Comparison of ENCODE assay signal across 19 cellular contexts in the genomic region with DNA sequence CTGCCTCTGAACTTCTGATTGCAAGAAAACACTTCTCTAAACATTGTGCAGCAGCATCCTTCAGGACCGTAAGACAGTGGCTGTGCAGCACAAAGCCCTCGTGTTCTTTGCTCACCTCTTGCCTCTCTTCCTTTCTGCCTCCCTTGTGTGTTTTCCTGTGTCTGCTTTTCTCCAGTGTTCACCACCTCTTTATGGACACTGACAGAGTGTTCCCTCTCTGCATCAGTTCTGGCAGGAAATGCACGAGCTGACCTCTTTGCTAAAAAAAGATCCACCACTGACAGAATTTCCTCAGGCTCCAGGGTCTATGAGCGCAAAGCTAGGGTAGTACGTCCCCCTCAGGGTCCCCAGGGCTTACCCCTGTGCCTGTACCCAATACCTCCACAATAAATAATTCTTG.
A peak's percentile ranks its signal among the peaks of the same experiment; 100 is the strongest.
DNase-seq lines count a peak whose midpoint lies in the region; ATAC-seq and TF ChIP-seq lines count a peak whose summit lies in the region.
"Had no signal": no experiment of that assay in that cellular context is flagged by ENCODE, and none has a peak within 500 bp of the region (broad histone marks: within the 10 kb centered on the region; RNA-seq: fewer than 3 reads in every experiment).

No MANE protein-coding gene starts in this region.

- no peak overlapping the region for H4K8ac ChIP-seq in neuronal stem cell (ENCODE audit: low read depth, low read length)

- H3K4me2 ChIP-seq in OCI-LY7 (ENCODE audit: low read length), result no peak overlapping the region; the same call in 1 of the 2 replicates
- H3K4me2 ChIP-seq in neuronal stem cell (ENCODE audit: insufficient read depth, low read length, poor library complexity, severe bottlenecking), result no peak overlapping the region

- H3K4me1 ChIP-seq in OCI-LY7 (ENCODE audit: insufficient read depth, low read length, poor library complexity, severe bottlenecking) (peaks cover 21% of the 10 kb centered on the region), neuronal stem cell (ENCODE audit: control insufficient read depth in 2 of 2, insufficient read depth in 1 of 2, low read depth in 1 of 2, low read length in 2 of 2) (no peaks in the 10 kb centered on the region)

- H3K9me3 ChIP-seq in OCI-LY7 (ENCODE audit: low read length) (no peaks in the 10 kb centered on the region), neuronal stem cell (replicated peaks in 1 of 2; ENCODE audit: control insufficient read depth in 2 of 2, insufficient read depth in 1 of 2, low read depth in 1 of 2, low read length in 2 of 2) (no peaks in the 10 kb centered on the region)

- TF ChIP-seq CTCF in OCI-LY7 (conservative IDR thresholded peaks at IDR 0.05; ENCODE audit: low read length) (no peak), omental fat pad (IDR thresholded peaks at IDR 0.05) (no peak)

- intact Hi-C loops in OCI-LY7 (cut with micrococcal nuclease; ENCODE audit: unreplicated experiment), result no loop called here
- intact Hi-C loops in left cardiac atrium (cut with DNase I), result no loop called here

- DNase-seq in OCI-LY7 (ENCODE audit: low spot score), result no peak
- DNase-seq in left cardiac atrium, result no peak
- DNase-seq in neuronal stem cell (ENCODE audit: low spot score), result no peak
- no peak for DNase-seq in omental fat pad (ENCODE audit: low spot score)
- DNase-seq in AML-193 (lab: John Stamatoyannopoulos, UW), result no peak
- DNase-seq in D341Med (ENCODE audit: low spot score), result no peak
- no peak for DNase-seq in foreskin melanocyte
- DNase-seq: DMS53, EL, Karpas-422, NCI-H1694, NCI-H2081 treated with DMSO at 0.1 percent for 48 hours, NCI-H2171 treated with DMSO at 0.1 percent for 48 hours, NCI-H524 treated with DMSO at 0.1 percent for 48 hours, NCI-H82, SHP77 treated with DMSO at 0.1 percent for 48 hours had no signal

- no peaks in the 10 kb centered on the region for H4K20me1 ChIP-seq in OCI-LY7 (ENCODE audit: insufficient read depth, low read length)

- BruUV-seq in OCI-LY7 (replicated peaks; lab: Mats Ljungman, UMichigan), result no TSS peak

- CTCF ChIA-PET in OCI-LY7 (lab: Charles Lee; ENCODE audit: unreplicated experiment), result no interaction called here

- no peak overlapping the region for H3K23ac ChIP-seq in neuronal stem cell (ENCODE audit: low read depth, low read length, poor library complexity)

- no peaks in the 10 kb centered on the region for H3K9me2 ChIP-seq in OCI-LY7 (ENCODE audit: insufficient read depth, low read length)

- no peaks in the 10 kb centered on the region for H3K79me1 ChIP-seq in neuronal stem cell (ENCODE audit: low read depth, low read length)

- H3K27me3 ChIP-seq in neuronal stem cell (ENCODE audit: control insufficient read depth in 3 of 3, insufficient read depth in 3 of 3, low read depth in 1 of 3, low read length in 3 of 3), result peaks cover 0 to 13% (median 0%) of the 10 kb centered on the region in 3 experiments

- H3K18ac ChIP-seq in neuronal stem cell (ENCODE audit: low read length), result no peak overlapping the region

- no peak overlapping the region for H3K14ac ChIP-seq in neuronal stem cell (ENCODE audit: low read length)

- no peak overlapping the region for H3K9ac ChIP-seq in neuronal stem cell (ENCODE audit: low read depth, low read length, poor library complexity)

- no peaks in the 10 kb centered on the region for H3K79me2 ChIP-seq in OCI-LY7 (ENCODE audit: insufficient read depth, low read depth, low read length)

- H3K4me3 ChIP-seq in OCI-LY7 (ENCODE audit: low read depth, low read length, poor library complexity, severe bottlenecking), result no peak overlapping the region
- H3K4me3 ChIP-seq in neuronal stem cell (ENCODE audit: low read length in 2 of 2), result no peak overlapping the region
- H3K4me3 ChIP-seq: SK-N-MC had no signal

- POLR2A ChIA-PET in OCI-LY7 (lab: Charles Lee), result interaction anchor here (0.9 to 1.2 kb wide), 4 partner anchors 8 to 99 kb away, joined by 3 to 5 read pairs (median 4); no protein-coding TSS in a partner anchor

- peak overlapping the region; percentile 55; the same call in 1 of the 2 replicates for H2AFZ ChIP-seq in OCI-LY7 (ENCODE audit: low read length)
- no peak overlapping the region for H2AFZ ChIP-seq in neuronal stem cell (ENCODE audit: low read length)

- H3K4ac ChIP-seq in neuronal stem cell (ENCODE audit: low read length), result no peak overlapping the region

- no peak overlapping the region for H4K91ac ChIP-seq in neuronal stem cell (ENCODE audit: low read depth, low read length, poor library complexity)

- H2AK5ac ChIP-seq in neuronal stem cell (ENCODE audit: low read depth, low read length), result peak overlapping the region; percentile 16

- H2BK12ac ChIP-seq in neuronal stem cell (ENCODE audit: low read length), result no peak overlapping the region

- WGBS in neuronal stem cell (ENCODE audit: extremely low coverage in 2 of 2, insufficient read length in 2 of 2, insufficient replicate concordance in 1 of 2), 2 donors, result no CpG with 5 or more reads among the region's 5 CpGs

- H2BK15ac ChIP-seq in neuronal stem cell (ENCODE audit: low read length), result no peak overlapping the region

- no peak overlapping the region for H3K27ac ChIP-seq in OCI-LY7 (ENCODE audit: low read depth, low read length, poor library complexity, severe bottlenecking)
- no peak overlapping the region for H3K27ac ChIP-seq in neuronal stem cell (replicated peaks; ENCODE audit: low read length)
- H3K27ac ChIP-seq: C4-2B, SK-N-MC had no signal

- H2BK120ac ChIP-seq in neuronal stem cell (ENCODE audit: low read depth, low read length), result no peak overlapping the region

- H2BK5ac ChIP-seq in neuronal stem cell (ENCODE audit: low read length), result no peak overlapping the region

- H3K36me3 ChIP-seq in OCI-LY7 (ENCODE audit: insufficient read depth, low read length), result no peaks in the 10 kb centered on the region
- no peaks in the 10 kb centered on the region for H3K36me3 ChIP-seq in neuronal stem cell (replicated peaks in 1 of 2; ENCODE audit: control insufficient read depth in 2 of 2, insufficient read depth in 2 of 2, low read length in 2 of 2)

- ATAC-seq in left cardiac atrium (peak; percentile 63 to 79), omental fat pad (ENCODE audit: low FRiP score) (no peak)
- ATAC-seq: HCT116 had no signal
